Comparison of ENCODE assay signal across 22 cellular contexts in the genomic region with DNA sequence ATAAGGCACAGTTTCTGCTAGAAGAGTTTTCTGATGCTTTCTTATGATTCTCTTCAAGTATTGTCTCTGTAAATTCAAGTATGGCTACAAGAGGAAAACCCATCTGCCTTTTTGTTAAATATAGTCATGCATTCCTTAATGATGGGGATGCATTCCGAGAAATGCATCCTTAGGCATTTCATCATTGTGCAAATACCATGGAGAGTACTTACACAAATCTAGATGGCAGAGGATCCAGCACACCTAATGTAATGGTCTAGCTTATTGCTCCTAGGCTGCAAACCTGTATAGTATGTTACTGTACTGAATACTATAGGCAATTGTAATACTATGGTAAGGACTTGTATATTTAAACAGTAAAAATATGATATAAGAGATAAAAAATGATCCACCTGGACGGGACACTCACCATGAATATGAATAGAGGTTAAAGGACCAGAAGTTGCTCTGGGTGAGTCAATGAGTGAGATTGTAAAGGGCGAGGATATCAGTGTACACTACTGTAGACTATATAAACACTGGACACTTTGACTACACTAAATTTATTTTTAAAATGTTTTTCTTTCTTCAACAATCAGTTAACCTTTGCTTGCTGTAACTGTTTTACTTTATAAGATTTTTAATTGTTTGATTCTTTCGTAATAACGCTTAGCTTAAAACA.
DNase-seq lines count a peak whose midpoint lies in the region; ATAC-seq and TF ChIP-seq lines count a peak whose summit lies in the region.
"Had no signal": no experiment of that assay in that cellular context is flagged by ENCODE, and none has a peak within 500 bp of the region (broad histone marks: within the 10 kb centered on the region; RNA-seq: fewer than 3 reads in every experiment).

No MANE protein-coding gene starts in this region.

- H4K5ac ChIP-seq in IMR-90 (ENCODE audit: low read depth, low read length) (no peak overlapping the region), mesendoderm (ENCODE audit: low read length) (no peak overlapping the region)

- no peaks in the 10 kb centered on the region for H3K79me2 ChIP-seq in mesendoderm (ENCODE audit: control insufficient read depth, insufficient read depth, low read length)

- no peak for TF ChIP-seq POLR2A in IMR-90 (IDR thresholded peaks at IDR 0.05; ENCODE audit: low read depth, low read length)

- in situ Hi-C loops in IMR-90 (cut with MboI; ENCODE audit: low sequenced_read_pairs) = no loop called here

- H2BK5ac ChIP-seq in IMR-90 (ENCODE audit: low read depth, low read length, poor library complexity, severe bottlenecking) (no peak overlapping the region), mesendoderm (ENCODE audit: low read length) (no peak overlapping the region)

- H3K4ac ChIP-seq in IMR-90 (ENCODE audit: low read depth, low read length) (no peak overlapping the region), mesendoderm (ENCODE audit: low read depth, low read length) (no peak overlapping the region)

- intact Hi-C loops in IMR-90 (cut with micrococcal nuclease) = no loop called here

- no TSS peak for BruUV-seq in IMR-90 (replicated peaks; lab: Mats Ljungman, UMichigan)

- H2AK5ac ChIP-seq in IMR-90 (ENCODE audit: low read depth, low read length) (no peak overlapping the region), mesendoderm (ENCODE audit: low read length) (no peak overlapping the region)

- no peak overlapping the region for H2BK20ac ChIP-seq in IMR-90 (ENCODE audit: low read depth, low read length)

- H3K9ac ChIP-seq in IMR-90 (ENCODE audit: low read depth, low read length) = no peak overlapping the region
- no peak overlapping the region for H3K9ac ChIP-seq in mesendoderm (ENCODE audit: low read length)
- H3K9ac ChIP-seq: BLaER1 had no signal

- peaks cover 2% of the 10 kb centered on the region; the same call in 1 of the 2 replicates for H3K4me1 ChIP-seq in IMR-90 (ENCODE audit: control insufficient read depth, insufficient read depth, low read length)
- no peaks in the 10 kb centered on the region for H3K4me1 ChIP-seq in mesendoderm (ENCODE audit: control insufficient read depth, low read depth, low read length)
- no peaks in the 10 kb centered on the region for H3K4me1 ChIP-seq in SJCRH30
- H3K4me1 ChIP-seq: BLaER1, psoas muscle, stomach, thyroid gland had no signal

- H3K18ac ChIP-seq in IMR-90 (ENCODE audit: low read depth, low read length) (no peak overlapping the region), mesendoderm (ENCODE audit: low read length) (no peak overlapping the region)

- H2AK9ac ChIP-seq in IMR-90 (replicated peaks; ENCODE audit: low read depth, low read length, poor library complexity) = no peak overlapping the region

- CTCF ChIA-PET in IMR-90 (lab: Yijun Ruan, JAX) = no interaction called here

- dilution Hi-C loops in IMR-90 (cut with HindIII; ENCODE audit: low sequenced_read_pairs, unreplicated experiment) = no loop called here

- H3K9me1 ChIP-seq in IMR-90 (ENCODE audit: insufficient read depth, low read length) = peaks cover 7% of the 10 kb centered on the region

- no peak overlapping the region for H3K23ac ChIP-seq in IMR-90 (ENCODE audit: low read depth, low read length)
- H3K23ac ChIP-seq in mesendoderm (ENCODE audit: low read length) = no peak overlapping the region

- H4K8ac ChIP-seq in IMR-90 (ENCODE audit: low read depth in 2 of 2, low read length in 2 of 2) (no peak overlapping the region), mesendoderm (ENCODE audit: low read depth, low read length) (no peak overlapping the region)

- TF ChIP-seq CTCF in AG10803 (conservative IDR thresholded peaks at IDR 0.05; ENCODE audit: low read length) = no peak
- no peak for TF ChIP-seq CTCF in IMR-90 (conservative IDR thresholded peaks at IDR 0.05; ENCODE audit: low read depth, low read length)
- no peak for TF ChIP-seq CTCF in choroid plexus epithelial cell (conservative IDR thresholded peaks at IDR 0.05; ENCODE audit: low read depth, low read length)

- H3K14ac ChIP-seq in IMR-90 (replicated peaks; ENCODE audit: low read depth, low read length) = no peak overlapping the region

- peaks cover 5% of the 10 kb centered on the region; the same call in 1 of the 2 replicates for H4K20me1 ChIP-seq in IMR-90 (ENCODE audit: insufficient read depth, low read length)
- H4K20me1 ChIP-seq: BLaER1 had no signal

- H3K9me3 ChIP-seq in IMR-90 (ENCODE audit: control insufficient read depth, insufficient read depth, low read length) (no peaks in the 10 kb centered on the region), SJCRH30 (replicated peaks) (no peaks in the 10 kb centered on the region)
- H3K9me3 ChIP-seq: BLaER1, neutrophil, psoas muscle, stomach, thyroid gland had no signal

- peak; percentile 79 for ATAC-seq in IMR-90 (ENCODE audit: low read depth)
- no peak for ATAC-seq in GM18868 (IDR thresholded peaks at IDR 0.05; ENCODE audit: unreplicated experiment)
- no peak for ATAC-seq in HG03378 (IDR thresholded peaks at IDR 0.05; ENCODE audit: unreplicated experiment)
- ATAC-seq: psoas muscle, Right ventricle myocardium inferior had no signal

- DNase-seq in AG10803 (ENCODE audit: low read depth) (peak; percentile 60), IMR-90 (peak; percentile 74), choroid plexus epithelial cell (ENCODE audit: low read depth) (peak; percentile 72), mesendoderm (peak; percentile 40), SJCRH30 (no peak), NCI-H1048 (lab: John Stamatoyannopoulos, UW) (no peak)
- DNase-seq: activated CD4-positive, alpha-beta T cell treated with anti-CD3 and anti-CD28 coated beads for 48 hours; activated effector memory CD4-positive, alpha-beta T cell treated with anti-CD3 and anti-CD28 coated beads, Interleukin-2, amount 50 U/mL, for 16 hours; activated naive CD8-positive, alpha-beta T cell treated with anti-CD3 and anti-CD28 coated beads, Interleukin-2, amount 10 ng/mL, durations not matched to agents 7 days and 5 days; activated T-cell treated with anti-CD3 and anti-CD28 coated beads, Interleukin-2, amount 50 U/mL, for 1 hour; NCI-H1436; OCI-M1; psoas muscle; stimulated activated CD8-positive, alpha-beta memory T cell treated with anti-CD3 and anti-CD28 coated beads, Interleukin-4, amount 100 ng/mL, for 48 hours; stomach; thyroid gland; WERI-Rb-1 had no signal

- H4K91ac ChIP-seq in IMR-90 (ENCODE audit: insufficient read depth, low read depth, low read length) = no peak overlapping the region

- H3K79me1 ChIP-seq in IMR-90 (ENCODE audit: low read depth in 1 of 2, low read length in 2 of 2) (peaks cover 0 to 8% of the 10 kb centered on the region in 2 experiments; a peak in 1 of 4 replicates), mesendoderm (ENCODE audit: low read length) (no peaks in the 10 kb centered on the region)

- no peak overlapping the region for H3K4me3 ChIP-seq in AG10803 (ENCODE audit: low read length)
- no peak overlapping the region for H3K4me3 ChIP-seq in IMR-90 (ENCODE audit: insufficient read depth, low read depth, low read length)
- no peak overlapping the region for H3K4me3 ChIP-seq in choroid plexus epithelial cell (ENCODE audit: low read depth, low read length)
- no peak overlapping the region for H3K4me3 ChIP-seq in mesendoderm (ENCODE audit: low read length)
- no peak overlapping the region for H3K4me3 ChIP-seq in SJCRH30
- H3K4me3 ChIP-seq: BLaER1, psoas muscle, stomach, thyroid gland had no signal

- no peak overlapping the region for H2BK120ac ChIP-seq in IMR-90 (ENCODE audit: low read depth, low read length)
- H2BK120ac ChIP-seq in mesendoderm (ENCODE audit: low read depth, low read length) = no peak overlapping the region

- no peak overlapping the region for H2BK15ac ChIP-seq in IMR-90 (ENCODE audit: low read depth, low read length)
- no peak overlapping the region for H2BK15ac ChIP-seq in mesendoderm (replicated peaks; ENCODE audit: low read depth)

- no peaks in the 10 kb centered on the region for H3K27me3 ChIP-seq in IMR-90 (ENCODE audit: control insufficient read depth, insufficient read depth, low read length)
- H3K27me3 ChIP-seq in mesendoderm (ENCODE audit: insufficient read depth, low read length, poor library complexity) = no peaks in the 10 kb centered on the region
- H3K27me3 ChIP-seq in SJCRH30 = no peaks in the 10 kb centered on the region
- H3K27me3 ChIP-seq: BLaER1, neutrophil, stomach, thyroid gland had no signal

- no peak overlapping the region for H3K27ac ChIP-seq in IMR-90 (ENCODE audit: insufficient read depth, low read length)
- H3K27ac ChIP-seq in mesendoderm (ENCODE audit: low read depth, low read length) = no peak overlapping the region
- H3K27ac ChIP-seq in SJCRH30 = no peak overlapping the region
- H3K27ac ChIP-seq: BLaER1, neutrophil, psoas muscle, stomach, thyroid gland, WERI-Rb-1 had no signal

- TF ChIP-seq RAD21 in IMR-90 (IDR thresholded peaks at IDR 0.05; ENCODE audit: low read length) = no peak

- POLR2A ChIA-PET in IMR-90 (lab: Charles Lee; ENCODE audit: unreplicated experiment) = no interaction called here

- H3K56ac ChIP-seq in IMR-90 (ENCODE audit: extremely low read depth, insufficient read depth, low read length) (no peak overlapping the region), mesendoderm (ENCODE audit: low read length) (no peak overlapping the region)

- no peak overlapping the region for H3K4me2 ChIP-seq in IMR-90 (ENCODE audit: low read depth, low read length)
- no peak overlapping the region for H3K4me2 ChIP-seq in mesendoderm (ENCODE audit: low read length)
- H3K4me2 ChIP-seq: BLaER1 had no signal

- no CpG with 5 or more reads among the region's 5 CpGs for WGBS in IMR-90 (ENCODE audit: extremely low coverage in 2 of 2, insufficient read length in 1 of 2), 2 experiments
- WGBS in mesendoderm (ENCODE audit: extremely low coverage, insufficient coverage, low lambda C conversion rate) = no CpG with 5 or more reads among the region's 5 CpGs

- no peak overlapping the region for H2AFZ ChIP-seq in IMR-90 (replicated peaks; ENCODE audit: low read length, poor library complexity)

- H3K36me3 ChIP-seq in IMR-90 (ENCODE audit: control insufficient read depth, insufficient read depth, low read length) = no peaks in the 10 kb centered on the region
- H3K36me3 ChIP-seq in mesendoderm (ENCODE audit: control insufficient read depth, insufficient read depth, low read length) = no peaks in the 10 kb centered on the region
- H3K36me3 ChIP-seq in SJCRH30 = no peaks in the 10 kb centered on the region
- H3K36me3 ChIP-seq: BLaER1, neutrophil, stomach, thyroid gland, WERI-Rb-1 had no signal

TF ChIP-seq in IMR-90, 13 proteins besides CTCF, POLR2A, EP300 and RAD21 (continues in another document):
- TF ChIP-seq SMC3 (IDR thresholded peaks at IDR 0.05; ENCODE audit: low read depth, low read length) (no peak), RCOR1 (IDR thresholded peaks at IDR 0.05; ENCODE audit: insufficient replicate concordance, low read length) (peak; percentile 55), CEBPB (IDR thresholded peaks at IDR 0.05; ENCODE audit: low read depth, low read length) (peak; percentile 76; the same call in 1 of the 2 replicates)

Comparison
In these comparisons a context has a peak if more than half of its experiments do, and no peak if none do; other contexts are left out.
1. DNase-seq: peak in AG10803 (single experiment), IMR-90 (single experiment), choroid plexus epithelial cell (single experiment) and mesendoderm (single experiment); none in SJCRH30 (0 of 2) and NCI-H1048 (single experiment).